Comparison of ENCODE assay signal across 10 cellular contexts in the genomic region with DNA sequence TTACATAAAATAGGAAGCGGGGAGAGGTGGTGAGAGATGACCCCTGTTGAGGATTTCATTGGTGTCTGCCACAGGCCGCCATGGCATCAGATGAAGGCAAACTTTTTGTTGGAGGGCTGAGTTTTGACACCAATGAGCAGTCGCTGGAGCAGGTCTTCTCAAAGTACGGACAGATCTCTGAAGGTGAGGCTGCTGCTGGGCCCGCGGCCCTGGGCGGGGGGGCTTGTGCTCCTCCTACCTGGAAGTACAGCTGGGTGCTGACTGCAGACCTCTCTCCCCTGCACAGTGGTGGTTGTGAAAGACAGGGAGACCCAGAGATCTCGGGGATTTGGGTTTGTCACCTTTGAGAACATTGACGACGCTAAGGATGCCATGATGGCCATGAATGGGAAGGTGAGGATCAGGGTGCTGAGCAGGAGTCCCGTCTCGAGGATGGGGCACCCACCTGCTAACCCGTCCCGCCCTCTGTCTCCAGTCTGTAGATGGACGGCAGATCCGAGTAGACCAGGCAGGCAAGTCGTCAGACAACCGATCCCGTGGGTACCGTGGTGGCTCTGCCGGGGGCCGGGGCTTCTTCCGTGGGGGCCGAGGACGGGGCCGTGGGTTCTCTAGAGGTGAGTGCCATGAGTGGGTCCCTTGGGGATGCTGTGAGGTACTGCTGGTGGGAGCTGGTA. TPM values are rescaled to one million over a fixed set of nuclear protein-coding genes. Genes with fewer than 3 reads are reported as not detected.
A peak's percentile ranks its signal among the peaks of the same experiment; 100 is the strongest.
DNase-seq lines count a peak whose midpoint lies in the region; ATAC-seq and TF ChIP-seq lines count a peak whose summit lies in the region.
"Had no signal": no experiment of that assay in that cellular context is flagged by ENCODE, and none has a peak within 500 bp of the region (broad histone marks: within the 10 kb centered on the region; RNA-seq: fewer than 3 reads in every experiment).

No MANE protein-coding gene starts in this region.

- no peak for TF ChIP-seq CTCF in astrocyte of the cerebellum (IDR thresholded peaks at IDR 0.05; ENCODE audit: low read depth, low read length, missing control alignments)
- TF ChIP-seq CTCF in upper lobe of right lung (IDR thresholded peaks at IDR 0.05) = no peak

- no peaks in the 10 kb centered on the region for H3K27me3 ChIP-seq in upper lobe of right lung

- peaks cover 73% of the 10 kb centered on the region for H3K4me1 ChIP-seq in upper lobe of right lung

- intact Hi-C loops in upper lobe of right lung (cut with DNase I) = no loop called here

- no peaks in the 10 kb centered on the region for H3K9me3 Mint-ChIP-seq in activated naive CD4-positive, alpha-beta T cell treated with anti-CD3 and anti-CD28 coated beads, Interleukin-2, amount 50 U/mL, for 24 hours
- H3K9me3 Mint-ChIP-seq in memory B cell = no peaks in the 10 kb centered on the region

- H3K4me3 ChIP-seq in astrocyte of the cerebellum (ENCODE audit: low read depth, low read length) (peak overlapping the region; percentile 63), upper lobe of right lung (peak overlapping the region; percentile 69)

- no peaks in the 10 kb centered on the region for H3K27me3 Mint-ChIP-seq in activated naive CD4-positive, alpha-beta T cell treated with anti-CD3 and anti-CD28 coated beads, Interleukin-2, amount 50 U/mL, for 24 hours
- no peaks in the 10 kb centered on the region for H3K27me3 Mint-ChIP-seq in memory B cell

- peak overlapping the region; percentile 92 for H3K4me3 Mint-ChIP-seq in activated naive CD4-positive, alpha-beta T cell treated with anti-CD3 and anti-CD28 coated beads, Interleukin-2, amount 50 U/mL, for 24 hours
- H3K4me3 Mint-ChIP-seq in memory B cell = peak overlapping the region; percentile 85

- H3K36me3 ChIP-seq in upper lobe of right lung = peaks cover 48% of the 10 kb centered on the region

- no peak for DNase-seq in activated naive CD4-positive, alpha-beta T cell (lab: John Stamatoyannopoulos, UW)
- DNase-seq in astrocyte of the cerebellum (ENCODE audit: low read depth) = no peak
- no peak for DNase-seq in memory B cell (ENCODE audit: low spot score in 2 of 2)
- DNase-seq in upper lobe of right lung = no peak
- DNase-seq in NCI-H82 treated with DMSO at 0.1 percent for 48 hours (lab: John Stamatoyannopoulos, UW; ENCODE audit: unreplicated experiment) = no peak
- DNase-seq in stimulated activated CD4-positive, alpha-beta T cell treated with anti-CD3 and anti-CD28 coated beads, Interleukin-2, amount 100 ng/mL, for 48 hours = no peak
- DNase-seq: stimulated activated naive CD4-positive, alpha-beta T cell treated with Interleukin-2 at 50 U/mL for 16 hours had no signal

- in situ Hi-C loops in astrocyte of the cerebellum (cut with HindIII; ENCODE audit: low sequenced_read_pairs) = no loop called here

- H3K27ac Mint-ChIP-seq in activated naive CD4-positive, alpha-beta T cell treated with anti-CD3 and anti-CD28 coated beads, Interleukin-2, amount 50 U/mL, for 24 hours = peak overlapping the region; percentile 90
- H3K27ac Mint-ChIP-seq in memory B cell = peak overlapping the region; percentile 90

- peaks cover 54% of the 10 kb centered on the region for H3K4me1 Mint-ChIP-seq in activated naive CD4-positive, alpha-beta T cell treated with anti-CD3 and anti-CD28 coated beads, Interleukin-2, amount 50 U/mL, for 24 hours
- H3K4me1 Mint-ChIP-seq in memory B cell = peaks cover 42% of the 10 kb centered on the region

- peak overlapping the region; percentile 95 for H3K27ac ChIP-seq in upper lobe of right lung

- H3K9me3 ChIP-seq in upper lobe of right lung = no peaks in the 10 kb centered on the region

- peaks cover 27% of the 10 kb centered on the region for H3K36me3 Mint-ChIP-seq in activated naive CD4-positive, alpha-beta T cell treated with anti-CD3 and anti-CD28 coated beads, Interleukin-2, amount 50 U/mL, for 24 hours
- H3K36me3 Mint-ChIP-seq in memory B cell = peaks cover 31% of the 10 kb centered on the region

- ATAC-seq in memory B cell (ENCODE audit: low read depth) (no peak), upper lobe of right lung (no peak), GM21447 (IDR thresholded peaks at IDR 0.05; ENCODE audit: unreplicated experiment) (no peak)

RNA-seq across cellular contexts. Expression of a gene that starts 1.9 kb away (rescaled TPM):
- total RNA-seq in upper lobe of right lung = 322 TPM

RNA-seq across cellular contexts. Expression of a gene that starts 4.3 kb away (rescaled TPM):
- 41.4 TPM for total RNA-seq in upper lobe of right lung

RNA-seq across cellular contexts. Expression of a gene that starts 14.7 kb away (rescaled TPM):
- total RNA-seq in upper lobe of right lung = not detected
- total RNA-seq: M059J had no signal

RNA-seq across cellular contexts. Expression of a gene that starts 22.6 kb away (rescaled TPM):
- total RNA-seq in upper lobe of right lung = 135 TPM

RNA-seq across cellular contexts. Expression of a gene that starts 29.4 kb away (rescaled TPM):
- 126 TPM for total RNA-seq in upper lobe of right lung
